Comparison of ENCODE assay signal across 10 cellular contexts in genomic region chr3:43768594-43768993, GRCh38.
DNase-seq lines count a peak whose midpoint lies in the region; ATAC-seq and TF ChIP-seq lines count a peak whose summit lies in the region.
"Had no signal": no experiment of that assay in that cellular context is flagged by ENCODE, and none has a peak within 500 bp of the region (broad histone marks: within the 10 kb centered on the region; RNA-seq: fewer than 3 reads in every experiment).

No MANE protein-coding gene starts in this region.

- H3K36me3 Mint-ChIP-seq in effector memory CD8-positive, alpha-beta T cell (ENCODE audit: insufficient read depth) = no peaks in the 10 kb centered on the region
- H3K36me3 Mint-ChIP-seq: immature natural killer cell had no signal

- no peak overlapping the region for H3K4me2 ChIP-seq in OCI-LY7 (ENCODE audit: low read length)

- peak overlapping the region in 3 of 4 donors; percentile 77 to 90 (median 78) for H3K27ac ChIP-seq in Peyer's patch
- H3K27ac ChIP-seq in epithelial cell of prostate = peak overlapping the region; percentile 95
- peak overlapping the region; percentile 79 to 89 (median 86) for H3K27ac ChIP-seq in upper lobe of left lung
- no peak overlapping the region for H3K27ac ChIP-seq in OCI-LY7 (ENCODE audit: low read depth, low read length, poor library complexity, severe bottlenecking)

- H3K79me2 ChIP-seq in OCI-LY7 (ENCODE audit: insufficient read depth, low read depth, low read length) = no peaks in the 10 kb centered on the region

- peaks cover 0 to 26% (median 3%) of the 10 kb centered on the region in 4 donors for H3K4me1 ChIP-seq in Peyer's patch
- H3K4me1 ChIP-seq in upper lobe of left lung = peaks cover 31 to 38% (median 33%) of the 10 kb centered on the region in 4 donors
- no peaks in the 10 kb centered on the region for H3K4me1 ChIP-seq in OCI-LY7 (ENCODE audit: insufficient read depth, low read length, poor library complexity, severe bottlenecking)

- no peaks in the 10 kb centered on the region for H4K20me1 ChIP-seq in OCI-LY7 (ENCODE audit: insufficient read depth, low read length)

- TF ChIP-seq EP300 in upper lobe of left lung (IDR thresholded peaks at IDR 0.05) = peak in 1 of 4 donors; percentile 13

- TF ChIP-seq CTCF in Peyer's patch (IDR thresholded peaks at IDR 0.05) (no peak), upper lobe of left lung (IDR thresholded peaks at IDR 0.05) (no peak), OCI-LY7 (conservative IDR thresholded peaks at IDR 0.05; ENCODE audit: low read length) (no peak)

- H3K4me3 ChIP-seq in Peyer's patch (no peak overlapping the region), upper lobe of left lung (no peak overlapping the region), OCI-LY7 (ENCODE audit: low read depth, low read length, poor library complexity, severe bottlenecking) (no peak overlapping the region)

- no peaks in the 10 kb centered on the region for H3K9me3 Mint-ChIP-seq in effector memory CD8-positive, alpha-beta T cell
- H3K9me3 Mint-ChIP-seq: immature natural killer cell had no signal

- intact Hi-C loops in OCI-LY7 (cut with micrococcal nuclease; ENCODE audit: unreplicated experiment) = no loop called here

- peaks cover 6 to 20% of the 10 kb centered on the region in 2 donors for H3K27me3 Mint-ChIP-seq in effector memory CD8-positive, alpha-beta T cell

- peak overlapping the region in 1 of 2 donors; percentile 35 for H3K27ac Mint-ChIP-seq in effector memory CD8-positive, alpha-beta T cell

- WGBS in upper lobe of left lung, 2 donors = 32 to 37% methylated on average over 3 of the region's 3 CpGs

- peaks cover 11 to 33% of the 10 kb centered on the region in 2 donors for H3K4me1 Mint-ChIP-seq in effector memory CD8-positive, alpha-beta T cell (ENCODE audit: low read depth in 2 of 2)

- H2AFZ ChIP-seq in OCI-LY7 (ENCODE audit: low read length) = no peak overlapping the region

- no peak overlapping the region for H3K4me3 Mint-ChIP-seq in effector memory CD8-positive, alpha-beta T cell

- CTCF ChIA-PET in OCI-LY7 (lab: Charles Lee; ENCODE audit: unreplicated experiment) = interaction anchor here (0.6 kb wide), 1 partner anchor 19 kb away, joined by 3 read pairs; no protein-coding TSS in a partner anchor

- H3K27me3 ChIP-seq in Peyer's patch (no peaks in the 10 kb centered on the region), upper lobe of left lung (no peaks in the 10 kb centered on the region)

- H3K36me3 ChIP-seq in Peyer's patch (no peaks in the 10 kb centered on the region), upper lobe of left lung (no peaks in the 10 kb centered on the region), OCI-LY7 (ENCODE audit: insufficient read depth, low read length) (no peaks in the 10 kb centered on the region)

- POLR2A ChIA-PET in OCI-LY7 (lab: Charles Lee) = interaction anchor here (1.0 kb wide), 1 partner anchor 24 kb away, joined by 3 read pairs; no protein-coding TSS in a partner anchor

- no peaks in the 10 kb centered on the region for H3K9me2 ChIP-seq in OCI-LY7 (ENCODE audit: insufficient read depth, low read length)

- H3K9me3 ChIP-seq in Peyer's patch = no peaks in the 10 kb centered on the region
- H3K9me3 ChIP-seq in upper lobe of left lung = no peaks in the 10 kb centered on the region
- no peaks in the 10 kb centered on the region for H3K9me3 ChIP-seq in OCI-LY7 (ENCODE audit: low read length)

- no peak for TF ChIP-seq POLR2A in Peyer's patch (IDR thresholded peaks at IDR 0.05)
- no peak for TF ChIP-seq POLR2A in upper lobe of left lung (IDR thresholded peaks at IDR 0.05)

- BruUV-seq in OCI-LY7 (replicated peaks; lab: Mats Ljungman, UMichigan) = no TSS peak

- no peak for DNase-seq in Peyer's patch
- no peak for DNase-seq in epithelial cell of prostate (ENCODE audit: low read depth, low spot score)
- DNase-seq in medulla oblongata (ENCODE audit: extremely low spot score) = peak; percentile 67
- peak in 1 of 2 donors; percentile 74 for DNase-seq in upper lobe of left lung
- DNase-seq in activated naive CD4-positive, alpha-beta T cell treated with Interleukin-2 at 50 U/mL for 16 hours = no peak
- DNase-seq in OCI-LY7 (ENCODE audit: low spot score) = no peak
- no peak for DNase-seq in effector memory CD8-positive, alpha-beta T cell
- DNase-seq: immature natural killer cell, NCI-H1048 had no signal

- ATAC-seq in upper lobe of left lung (ENCODE audit: low FRiP score in 2 of 2) (peak in 1 of 2 donors; percentile 4), HG02642 (IDR thresholded peaks at IDR 0.05; ENCODE audit: poor library complexity, unreplicated experiment) (no peak)
- ATAC-seq in effector memory CD8-positive, alpha-beta T cell (replicated peaks) = no peak
